ENCODE assay signal across 2 cellular contexts in the genomic region with DNA sequence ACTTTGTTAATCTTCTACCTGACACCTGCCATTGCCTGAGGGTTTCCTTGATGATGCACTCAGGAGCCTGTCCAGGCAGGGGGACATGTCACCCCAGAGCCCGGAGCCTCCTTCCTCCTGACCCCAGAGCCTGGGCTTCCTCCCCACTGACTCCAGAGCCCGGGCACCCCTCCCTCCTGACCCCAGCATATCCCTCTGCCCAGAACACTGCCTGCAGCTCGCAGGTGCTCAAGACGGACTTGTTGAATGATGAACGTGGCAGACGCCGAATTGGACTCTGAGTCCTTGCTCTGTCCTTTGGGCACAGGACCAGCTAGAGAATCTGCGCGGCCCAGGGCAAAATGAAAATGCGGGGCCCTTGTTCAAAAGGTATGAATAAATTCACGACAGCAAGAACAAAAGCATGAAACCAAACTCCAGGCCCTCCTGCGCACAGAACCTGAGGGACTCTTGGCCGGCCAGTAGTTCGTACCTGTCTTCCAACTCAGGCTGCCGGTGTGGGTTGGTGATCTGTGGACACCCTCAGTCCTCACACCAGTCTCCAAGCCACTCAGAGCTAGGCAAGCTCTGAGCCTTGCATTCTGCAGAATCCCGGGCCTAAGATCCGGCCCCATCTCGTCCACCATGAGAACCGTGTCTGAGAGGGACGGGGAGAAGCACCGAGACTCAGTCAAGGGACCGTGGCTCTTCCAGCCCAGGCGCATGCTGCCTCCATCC.
TF ChIP-seq lines count a peak whose summit lies in the region.

No MANE protein-coding gene starts in this region.

TF ChIP-seq in IMR-90, 13 proteins besides CTCF, POLR2A, EP300 and RAD21 (continued from another document):
- TF ChIP-seq, protein P1, sequence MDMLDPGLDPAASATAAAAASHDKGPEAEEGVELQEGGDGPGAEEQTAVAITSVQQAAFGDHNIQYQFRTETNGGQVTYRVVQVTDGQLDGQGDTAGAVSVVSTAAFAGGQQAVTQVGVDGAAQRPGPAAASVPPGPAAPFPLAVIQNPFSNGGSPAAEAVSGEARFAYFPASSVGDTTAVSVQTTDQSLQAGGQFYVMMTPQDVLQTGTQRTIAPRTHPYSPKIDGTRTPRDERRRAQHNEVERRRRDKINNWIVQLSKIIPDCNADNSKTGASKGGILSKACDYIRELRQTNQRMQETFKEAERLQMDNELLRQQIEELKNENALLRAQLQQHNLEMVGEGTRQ (IDR thresholded peaks at IDR 0.05; ENCODE audit: low read depth, low read length) = no peak
- no peak for TF ChIP-seq FOS (IDR thresholded peaks at IDR 0.05; ENCODE audit: low read depth, low read length)
- no peak for TF ChIP-seq RFX5 (IDR thresholded peaks at IDR 0.05; ENCODE audit: low read depth, low read length)
- TF ChIP-seq CHD1 (IDR thresholded peaks at IDR 0.05; ENCODE audit: low read depth, low read length) = no peak
- TF ChIP-seq MAFK (IDR thresholded peaks at IDR 0.05; ENCODE audit: low read depth, low read length) = no peak
- TF ChIP-seq RCOR1 (IDR thresholded peaks at IDR 0.05; ENCODE audit: insufficient replicate concordance, low read length) = no peak
- TF ChIP-seq, protein P2, sequence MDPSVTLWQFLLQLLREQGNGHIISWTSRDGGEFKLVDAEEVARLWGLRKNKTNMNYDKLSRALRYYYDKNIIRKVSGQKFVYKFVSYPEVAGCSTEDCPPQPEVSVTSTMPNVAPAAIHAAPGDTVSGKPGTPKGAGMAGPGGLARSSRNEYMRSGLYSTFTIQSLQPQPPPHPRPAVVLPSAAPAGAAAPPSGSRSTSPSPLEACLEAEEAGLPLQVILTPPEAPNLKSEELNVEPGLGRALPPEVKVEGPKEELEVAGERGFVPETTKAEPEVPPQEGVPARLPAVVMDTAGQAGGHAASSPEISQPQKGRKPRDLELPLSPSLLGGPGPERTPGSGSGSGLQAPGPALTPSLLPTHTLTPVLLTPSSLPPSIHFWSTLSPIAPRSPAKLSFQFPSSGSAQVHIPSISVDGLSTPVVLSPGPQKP (IDR thresholded peaks at IDR 0.05; ENCODE audit: borderline replicate concordance, low read depth, low read length) = no peak
- no peak for TF ChIP-seq MXI1 (IDR thresholded peaks at IDR 0.05; ENCODE audit: borderline replicate concordance, low read depth, low read length)
- no peak for TF ChIP-seq SMC3 (IDR thresholded peaks at IDR 0.05; ENCODE audit: low read depth, low read length)
- no peak for TF ChIP-seq BHLHE40 (IDR thresholded peaks at IDR 0.05; ENCODE audit: low read depth, low read length)
- no peak for TF ChIP-seq CEBPB (IDR thresholded peaks at IDR 0.05; ENCODE audit: low read depth, low read length)
- TF ChIP-seq NFE2L2 (IDR thresholded peaks at IDR 0.05; ENCODE audit: low read depth, low read length) = no peak

TF ChIP-seq in WTC11, 78 proteins besides CTCF, POLR2A, EP300 and RAD21 (continued from another document):
- TF ChIP-seq, protein P3, sequence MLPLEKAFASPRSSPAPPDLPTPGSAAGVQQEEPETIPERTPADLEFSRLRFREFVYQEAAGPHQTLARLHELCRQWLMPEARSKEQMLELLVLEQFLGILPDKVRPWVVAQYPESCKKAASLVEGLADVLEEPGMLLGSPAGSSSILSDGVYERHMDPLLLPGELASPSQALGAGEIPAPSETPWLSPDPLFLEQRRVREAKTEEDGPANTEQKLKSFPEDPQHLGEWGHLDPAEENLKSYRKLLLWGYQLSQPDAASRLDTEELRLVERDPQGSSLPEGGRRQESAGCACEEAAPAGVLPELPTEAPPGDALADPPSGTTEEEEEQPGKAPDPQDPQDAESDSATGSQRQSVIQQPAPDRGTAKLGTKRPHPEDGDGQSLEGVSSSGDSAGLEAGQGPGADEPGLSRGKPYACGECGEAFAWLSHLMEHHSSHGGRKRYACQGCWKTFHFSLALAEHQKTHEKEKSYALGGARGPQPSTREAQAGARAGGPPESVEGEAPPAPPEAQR (CRISPR knock-in tag; IDR thresholded peaks at IDR 0.05) = no peak
- TF ChIP-seq, protein P4, sequence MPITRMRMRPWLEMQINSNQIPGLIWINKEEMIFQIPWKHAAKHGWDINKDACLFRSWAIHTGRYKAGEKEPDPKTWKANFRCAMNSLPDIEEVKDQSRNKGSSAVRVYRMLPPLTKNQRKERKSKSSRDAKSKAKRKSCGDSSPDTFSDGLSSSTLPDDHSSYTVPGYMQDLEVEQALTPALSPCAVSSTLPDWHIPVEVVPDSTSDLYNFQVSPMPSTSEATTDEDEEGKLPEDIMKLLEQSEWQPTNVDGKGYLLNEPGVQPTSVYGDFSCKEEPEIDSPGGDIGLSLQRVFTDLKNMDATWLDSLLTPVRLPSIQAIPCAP (CRISPR knock-in tag; IDR thresholded peaks at IDR 0.05) = no peak
- no peak for TF ChIP-seq TP53 (CRISPR knock-in tag; IDR thresholded peaks at IDR 0.05)
- no peak for TF ChIP-seq JAZF1 (CRISPR knock-in tag; IDR thresholded peaks at IDR 0.05)
- no peak for TF ChIP-seq TEAD1 (CRISPR knock-in tag; IDR thresholded peaks at IDR 0.05)
- TF ChIP-seq, protein P5, sequence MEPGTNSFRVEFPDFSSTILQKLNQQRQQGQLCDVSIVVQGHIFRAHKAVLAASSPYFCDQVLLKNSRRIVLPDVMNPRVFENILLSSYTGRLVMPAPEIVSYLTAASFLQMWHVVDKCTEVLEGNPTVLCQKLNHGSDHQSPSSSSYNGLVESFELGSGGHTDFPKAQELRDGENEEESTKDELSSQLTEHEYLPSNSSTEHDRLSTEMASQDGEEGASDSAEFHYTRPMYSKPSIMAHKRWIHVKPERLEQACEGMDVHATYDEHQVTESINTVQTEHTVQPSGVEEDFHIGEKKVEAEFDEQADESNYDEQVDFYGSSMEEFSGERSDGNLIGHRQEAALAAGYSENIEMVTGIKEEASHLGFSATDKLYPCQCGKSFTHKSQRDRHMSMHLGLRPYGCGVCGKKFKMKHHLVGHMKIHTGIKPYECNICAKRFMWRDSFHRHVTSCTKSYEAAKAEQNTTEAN (CRISPR knock-in tag; IDR thresholded peaks at IDR 0.05) = no peak
- TF ChIP-seq ZBTB21 (CRISPR knock-in tag; IDR thresholded peaks at IDR 0.05; ENCODE audit: borderline replicate concordance) = no peak
- no peak for TF ChIP-seq ZNF416 (CRISPR knock-in tag; IDR thresholded peaks at IDR 0.05)
- TF ChIP-seq FOXP1 (CRISPR knock-in tag; IDR thresholded peaks at IDR 0.05; ENCODE audit: borderline replicate concordance) = no peak
- TF ChIP-seq, protein P6, sequence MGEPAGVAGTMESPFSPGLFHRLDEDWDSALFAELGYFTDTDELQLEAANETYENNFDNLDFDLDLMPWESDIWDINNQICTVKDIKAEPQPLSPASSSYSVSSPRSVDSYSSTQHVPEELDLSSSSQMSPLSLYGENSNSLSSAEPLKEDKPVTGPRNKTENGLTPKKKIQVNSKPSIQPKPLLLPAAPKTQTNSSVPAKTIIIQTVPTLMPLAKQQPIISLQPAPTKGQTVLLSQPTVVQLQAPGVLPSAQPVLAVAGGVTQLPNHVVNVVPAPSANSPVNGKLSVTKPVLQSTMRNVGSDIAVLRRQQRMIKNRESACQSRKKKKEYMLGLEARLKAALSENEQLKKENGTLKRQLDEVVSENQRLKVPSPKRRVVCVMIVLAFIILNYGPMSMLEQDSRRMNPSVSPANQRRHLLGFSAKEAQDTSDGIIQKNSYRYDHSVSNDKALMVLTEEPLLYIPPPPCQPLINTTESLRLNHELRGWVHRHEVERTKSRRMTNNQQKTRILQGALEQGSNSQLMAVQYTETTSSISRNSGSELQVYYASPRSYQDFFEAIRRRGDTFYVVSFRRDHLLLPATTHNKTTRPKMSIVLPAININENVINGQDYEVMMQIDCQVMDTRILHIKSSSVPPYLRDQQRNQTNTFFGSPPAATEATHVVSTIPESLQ (CRISPR knock-in tag; IDR thresholded peaks at IDR 0.05) = no peak
- no peak for TF ChIP-seq SP1 (CRISPR knock-in tag; conservative IDR thresholded peaks at IDR 0.05)
- no peak for TF ChIP-seq IRF2 (CRISPR knock-in tag; IDR thresholded peaks at IDR 0.05; ENCODE audit: borderline replicate concordance, low read depth)
- TF ChIP-seq, protein P7, sequence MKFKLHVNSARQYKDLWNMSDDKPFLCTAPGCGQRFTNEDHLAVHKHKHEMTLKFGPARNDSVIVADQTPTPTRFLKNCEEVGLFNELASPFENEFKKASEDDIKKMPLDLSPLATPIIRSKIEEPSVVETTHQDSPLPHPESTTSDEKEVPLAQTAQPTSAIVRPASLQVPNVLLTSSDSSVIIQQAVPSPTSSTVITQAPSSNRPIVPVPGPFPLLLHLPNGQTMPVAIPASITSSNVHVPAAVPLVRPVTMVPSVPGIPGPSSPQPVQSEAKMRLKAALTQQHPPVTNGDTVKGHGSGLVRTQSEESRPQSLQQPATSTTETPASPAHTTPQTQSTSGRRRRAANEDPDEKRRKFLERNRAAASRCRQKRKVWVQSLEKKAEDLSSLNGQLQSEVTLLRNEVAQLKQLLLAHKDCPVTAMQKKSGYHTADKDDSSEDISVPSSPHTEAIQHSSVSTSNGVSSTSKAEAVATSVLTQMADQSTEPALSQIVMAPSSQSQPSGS (CRISPR knock-in tag; IDR thresholded peaks at IDR 0.05; ENCODE audit: borderline replicate concordance, low read depth) = no peak
- TF ChIP-seq SMAD4 (CRISPR knock-in tag; IDR thresholded peaks at IDR 0.05) = no peak
- TF ChIP-seq CBFB (CRISPR knock-in tag; IDR thresholded peaks at IDR 0.05; ENCODE audit: low read depth) = no peak
- TF ChIP-seq, protein P8, sequence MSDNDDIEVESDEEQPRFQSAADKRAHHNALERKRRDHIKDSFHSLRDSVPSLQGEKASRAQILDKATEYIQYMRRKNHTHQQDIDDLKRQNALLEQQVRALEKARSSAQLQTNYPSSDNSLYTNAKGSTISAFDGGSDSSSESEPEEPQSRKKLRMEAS (CRISPR knock-in tag; IDR thresholded peaks at IDR 0.05) = no peak
- TF ChIP-seq SOX15 (CRISPR knock-in tag; IDR thresholded peaks at IDR 0.05) = no peak
